In the genomic region with DNA sequence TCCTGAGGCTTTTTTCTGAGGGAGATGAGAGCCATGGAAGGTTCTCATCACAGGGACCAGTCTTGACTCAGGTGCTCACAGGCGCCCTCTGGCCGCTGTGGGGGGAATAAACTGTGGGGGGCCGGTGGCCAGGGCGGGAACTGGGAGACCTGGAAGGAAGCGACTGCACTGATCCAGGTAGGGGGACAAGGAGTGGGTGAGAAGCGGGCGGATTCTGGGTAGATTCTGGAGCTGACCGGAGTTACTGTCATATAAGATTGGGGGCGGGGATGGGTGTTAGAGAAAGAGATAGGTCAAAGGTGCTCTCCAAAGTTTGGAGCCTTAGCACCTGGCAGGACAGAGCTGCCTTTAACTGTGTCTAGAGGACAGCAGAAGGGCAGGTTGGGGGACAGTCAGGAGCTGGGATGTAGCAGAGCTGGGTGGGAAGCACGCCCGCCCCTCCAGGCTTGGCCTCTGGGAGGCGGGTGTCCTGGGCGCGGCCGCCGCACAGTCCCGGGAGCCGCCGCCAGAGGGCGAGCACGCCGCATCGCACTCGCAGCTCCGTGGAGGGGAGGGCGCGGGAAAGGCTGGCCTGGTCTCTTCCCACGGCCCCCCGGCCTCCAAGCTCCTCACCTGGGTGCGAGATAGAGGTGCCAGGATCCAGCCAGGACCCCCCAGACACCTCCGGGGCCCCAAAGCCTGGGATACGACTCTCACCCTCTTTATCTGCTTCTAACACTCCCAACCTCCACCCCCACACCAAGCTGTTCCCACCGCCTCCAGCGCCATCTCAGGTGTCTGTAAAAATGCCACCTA, we compare ENCODE assay signal across 1 cellular context.
TF ChIP-seq lines count a peak whose summit lies in the region.

No MANE protein-coding gene starts in this region.

TF ChIP-seq in H1, 55 proteins besides CTCF, POLR2A, EP300 and RAD21:
- TF ChIP-seq SUZ12 (IDR thresholded peaks at IDR 0.05; ENCODE audit: low read length): no peak
- TF ChIP-seq SP4 (IDR thresholded peaks at IDR 0.05; ENCODE audit: low read length): no peak
- TF ChIP-seq CHD2 (IDR thresholded peaks at IDR 0.05; ENCODE audit: low read length): no peak
- peak; percentile 63 for TF ChIP-seq TAF7 (optimal IDR thresholded peaks at IDR 0.05; ENCODE audit: borderline replicate concordance, low read depth, low read length)
- TF ChIP-seq POLR2AphosphoS5 (IDR thresholded peaks at IDR 0.05; ENCODE audit: low read depth, low read length): peak; percentile 49; the same call in 1 of the 2 replicates
- TF ChIP-seq BACH1 (IDR thresholded peaks at IDR 0.05; ENCODE audit: low read length): peak; percentile 50; the same call in 1 of the 2 replicates
- no peak for TF ChIP-seq EGR1 (IDR thresholded peaks at IDR 0.05; ENCODE audit: borderline replicate concordance, low read depth, low read length)
- no peak; the same call in 1 of the 2 replicates for TF ChIP-seq YY1 (IDR thresholded peaks at IDR 0.05; ENCODE audit: low read depth, low read length)
- TF ChIP-seq CEBPB (IDR thresholded peaks at IDR 0.05; ENCODE audit: low read depth, low read length): no peak
- TF ChIP-seq, protein P1, sequence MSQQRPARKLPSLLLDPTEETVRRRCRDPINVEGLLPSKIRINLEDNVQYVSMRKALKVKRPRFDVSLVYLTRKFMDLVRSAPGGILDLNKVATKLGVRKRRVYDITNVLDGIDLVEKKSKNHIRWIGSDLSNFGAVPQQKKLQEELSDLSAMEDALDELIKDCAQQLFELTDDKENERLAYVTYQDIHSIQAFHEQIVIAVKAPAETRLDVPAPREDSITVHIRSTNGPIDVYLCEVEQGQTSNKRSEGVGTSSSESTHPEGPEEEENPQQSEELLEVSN (IDR thresholded peaks at IDR 0.05): no peak
- TF ChIP-seq CHD1 (IDR thresholded peaks at IDR 0.05; ENCODE audit: low read depth, low read length): no peak
- TF ChIP-seq NANOG (IDR thresholded peaks at IDR 0.05; ENCODE audit: insufficient read depth, low read depth, low read length, poor library complexity, severe bottlenecking): peak; percentile 46
- 0 out of 2 replicates have a peak, but pooled peaks have one; percentile 32 for TF ChIP-seq PHF8 (conservative IDR thresholded peaks at IDR 0.05; ENCODE audit: low read depth, low read length)
- TF ChIP-seq POU5F1 (IDR thresholded peaks at IDR 0.05; ENCODE audit: low read depth, low read length): no peak
- TF ChIP-seq RNF2 (IDR thresholded peaks at IDR 0.05; ENCODE audit: borderline replicate concordance, low read depth, low read length, missing control alignments, poor library complexity, severe bottlenecking): no peak
- TF ChIP-seq ZNF274 (IDR thresholded peaks at IDR 0.05; ENCODE audit: borderline replicate concordance, extremely low read depth, low read length): no peak
- no peak for TF ChIP-seq SP2 (IDR thresholded peaks at IDR 0.05; ENCODE audit: low read length)
- no peak for TF ChIP-seq ASH2L (IDR thresholded peaks at IDR 0.05; ENCODE audit: low read length)
- TF ChIP-seq, protein P2, sequence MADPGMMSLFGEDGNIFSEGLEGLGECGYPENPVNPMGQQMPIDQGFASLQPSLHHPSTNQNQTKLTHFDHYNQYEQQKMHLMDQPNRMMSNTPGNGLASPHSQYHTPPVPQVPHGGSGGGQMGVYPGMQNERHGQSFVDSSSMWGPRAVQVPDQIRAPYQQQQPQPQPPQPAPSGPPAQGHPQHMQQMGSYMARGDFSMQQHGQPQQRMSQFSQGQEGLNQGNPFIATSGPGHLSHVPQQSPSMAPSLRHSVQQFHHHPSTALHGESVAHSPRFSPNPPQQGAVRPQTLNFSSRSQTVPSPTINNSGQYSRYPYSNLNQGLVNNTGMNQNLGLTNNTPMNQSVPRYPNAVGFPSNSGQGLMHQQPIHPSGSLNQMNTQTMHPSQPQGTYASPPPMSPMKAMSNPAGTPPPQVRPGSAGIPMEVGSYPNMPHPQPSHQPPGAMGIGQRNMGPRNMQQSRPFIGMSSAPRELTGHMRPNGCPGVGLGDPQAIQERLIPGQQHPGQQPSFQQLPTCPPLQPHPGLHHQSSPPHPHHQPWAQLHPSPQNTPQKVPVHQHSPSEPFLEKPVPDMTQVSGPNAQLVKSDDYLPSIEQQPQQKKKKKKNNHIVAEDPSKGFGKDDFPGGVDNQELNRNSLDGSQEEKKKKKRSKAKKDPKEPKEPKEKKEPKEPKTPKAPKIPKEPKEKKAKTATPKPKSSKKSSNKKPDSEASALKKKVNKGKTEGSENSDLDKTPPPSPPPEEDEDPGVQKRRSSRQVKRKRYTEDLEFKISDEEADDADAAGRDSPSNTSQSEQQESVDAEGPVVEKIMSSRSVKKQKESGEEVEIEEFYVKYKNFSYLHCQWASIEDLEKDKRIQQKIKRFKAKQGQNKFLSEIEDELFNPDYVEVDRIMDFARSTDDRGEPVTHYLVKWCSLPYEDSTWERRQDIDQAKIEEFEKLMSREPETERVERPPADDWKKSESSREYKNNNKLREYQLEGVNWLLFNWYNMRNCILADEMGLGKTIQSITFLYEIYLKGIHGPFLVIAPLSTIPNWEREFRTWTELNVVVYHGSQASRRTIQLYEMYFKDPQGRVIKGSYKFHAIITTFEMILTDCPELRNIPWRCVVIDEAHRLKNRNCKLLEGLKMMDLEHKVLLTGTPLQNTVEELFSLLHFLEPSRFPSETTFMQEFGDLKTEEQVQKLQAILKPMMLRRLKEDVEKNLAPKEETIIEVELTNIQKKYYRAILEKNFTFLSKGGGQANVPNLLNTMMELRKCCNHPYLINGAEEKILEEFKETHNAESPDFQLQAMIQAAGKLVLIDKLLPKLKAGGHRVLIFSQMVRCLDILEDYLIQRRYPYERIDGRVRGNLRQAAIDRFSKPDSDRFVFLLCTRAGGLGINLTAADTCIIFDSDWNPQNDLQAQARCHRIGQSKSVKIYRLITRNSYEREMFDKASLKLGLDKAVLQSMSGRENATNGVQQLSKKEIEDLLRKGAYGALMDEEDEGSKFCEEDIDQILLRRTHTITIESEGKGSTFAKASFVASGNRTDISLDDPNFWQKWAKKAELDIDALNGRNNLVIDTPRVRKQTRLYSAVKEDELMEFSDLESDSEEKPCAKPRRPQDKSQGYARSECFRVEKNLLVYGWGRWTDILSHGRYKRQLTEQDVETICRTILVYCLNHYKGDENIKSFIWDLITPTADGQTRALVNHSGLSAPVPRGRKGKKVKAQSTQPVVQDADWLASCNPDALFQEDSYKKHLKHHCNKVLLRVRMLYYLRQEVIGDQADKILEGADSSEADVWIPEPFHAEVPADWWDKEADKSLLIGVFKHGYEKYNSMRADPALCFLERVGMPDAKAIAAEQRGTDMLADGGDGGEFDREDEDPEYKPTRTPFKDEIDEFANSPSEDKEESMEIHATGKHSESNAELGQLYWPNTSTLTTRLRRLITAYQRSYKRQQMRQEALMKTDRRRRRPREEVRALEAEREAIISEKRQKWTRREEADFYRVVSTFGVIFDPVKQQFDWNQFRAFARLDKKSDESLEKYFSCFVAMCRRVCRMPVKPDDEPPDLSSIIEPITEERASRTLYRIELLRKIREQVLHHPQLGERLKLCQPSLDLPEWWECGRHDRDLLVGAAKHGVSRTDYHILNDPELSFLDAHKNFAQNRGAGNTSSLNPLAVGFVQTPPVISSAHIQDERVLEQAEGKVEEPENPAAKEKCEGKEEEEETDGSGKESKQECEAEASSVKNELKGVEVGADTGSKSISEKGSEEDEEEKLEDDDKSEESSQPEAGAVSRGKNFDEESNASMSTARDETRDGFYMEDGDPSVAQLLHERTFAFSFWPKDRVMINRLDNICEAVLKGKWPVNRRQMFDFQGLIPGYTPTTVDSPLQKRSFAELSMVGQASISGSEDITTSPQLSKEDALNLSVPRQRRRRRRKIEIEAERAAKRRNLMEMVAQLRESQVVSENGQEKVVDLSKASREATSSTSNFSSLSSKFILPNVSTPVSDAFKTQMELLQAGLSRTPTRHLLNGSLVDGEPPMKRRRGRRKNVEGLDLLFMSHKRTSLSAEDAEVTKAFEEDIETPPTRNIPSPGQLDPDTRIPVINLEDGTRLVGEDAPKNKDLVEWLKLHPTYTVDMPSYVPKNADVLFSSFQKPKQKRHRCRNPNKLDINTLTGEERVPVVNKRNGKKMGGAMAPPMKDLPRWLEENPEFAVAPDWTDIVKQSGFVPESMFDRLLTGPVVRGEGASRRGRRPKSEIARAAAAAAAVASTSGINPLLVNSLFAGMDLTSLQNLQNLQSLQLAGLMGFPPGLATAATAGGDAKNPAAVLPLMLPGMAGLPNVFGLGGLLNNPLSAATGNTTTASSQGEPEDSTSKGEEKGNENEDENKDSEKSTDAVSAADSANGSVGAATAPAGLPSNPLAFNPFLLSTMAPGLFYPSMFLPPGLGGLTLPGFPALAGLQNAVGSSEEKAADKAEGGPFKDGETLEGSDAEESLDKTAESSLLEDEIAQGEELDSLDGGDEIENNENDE (IDR thresholded peaks at IDR 0.05; ENCODE audit: insufficient replicate concordance, low read length): no peak
- no peak; the same call in 1 of the 2 replicates for TF ChIP-seq SP1 (IDR thresholded peaks at IDR 0.05; ENCODE audit: low read depth, low read length)
- no peak for TF ChIP-seq KDM1A (IDR thresholded peaks at IDR 0.05; ENCODE audit: borderline replicate concordance, low read length)
- TF ChIP-seq SAP30 (IDR thresholded peaks at IDR 0.05; ENCODE audit: insufficient read depth, insufficient replicate concordance, low read length): no peak
- TF ChIP-seq SIRT6 (IDR thresholded peaks at IDR 0.05; ENCODE audit: low read length): no peak
- no peak for TF ChIP-seq FOSL1 (IDR thresholded peaks at IDR 0.05; ENCODE audit: insufficient read depth, low read depth, low read length)
- TF ChIP-seq, protein P3, sequence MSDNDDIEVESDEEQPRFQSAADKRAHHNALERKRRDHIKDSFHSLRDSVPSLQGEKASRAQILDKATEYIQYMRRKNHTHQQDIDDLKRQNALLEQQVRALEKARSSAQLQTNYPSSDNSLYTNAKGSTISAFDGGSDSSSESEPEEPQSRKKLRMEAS (IDR thresholded peaks at IDR 0.05): peak; percentile 44; the same call in 1 of the 2 replicates
- TF ChIP-seq GTF2F1 (IDR thresholded peaks at IDR 0.05; ENCODE audit: borderline replicate concordance, low read depth, low read length): no peak
- no peak for TF ChIP-seq BRCA1 (IDR thresholded peaks at IDR 0.05; ENCODE audit: low read depth, low read length)
- no peak for TF ChIP-seq RFX5 (IDR thresholded peaks at IDR 0.05; ENCODE audit: borderline replicate concordance, low read depth, low read length)
- TF ChIP-seq TBP (IDR thresholded peaks at IDR 0.05; ENCODE audit: low read depth, low read length): no peak
- peak; percentile 63 for TF ChIP-seq CREB1 (IDR thresholded peaks at IDR 0.05)
- TF ChIP-seq, protein P4, sequence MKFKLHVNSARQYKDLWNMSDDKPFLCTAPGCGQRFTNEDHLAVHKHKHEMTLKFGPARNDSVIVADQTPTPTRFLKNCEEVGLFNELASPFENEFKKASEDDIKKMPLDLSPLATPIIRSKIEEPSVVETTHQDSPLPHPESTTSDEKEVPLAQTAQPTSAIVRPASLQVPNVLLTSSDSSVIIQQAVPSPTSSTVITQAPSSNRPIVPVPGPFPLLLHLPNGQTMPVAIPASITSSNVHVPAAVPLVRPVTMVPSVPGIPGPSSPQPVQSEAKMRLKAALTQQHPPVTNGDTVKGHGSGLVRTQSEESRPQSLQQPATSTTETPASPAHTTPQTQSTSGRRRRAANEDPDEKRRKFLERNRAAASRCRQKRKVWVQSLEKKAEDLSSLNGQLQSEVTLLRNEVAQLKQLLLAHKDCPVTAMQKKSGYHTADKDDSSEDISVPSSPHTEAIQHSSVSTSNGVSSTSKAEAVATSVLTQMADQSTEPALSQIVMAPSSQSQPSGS (IDR thresholded peaks at IDR 0.05; ENCODE audit: low read length): no peak
- no peak for TF ChIP-seq CBX8 (IDR thresholded peaks at IDR 0.05; ENCODE audit: borderline replicate concordance, low read depth, low read length)
- TF ChIP-seq RXRA (IDR thresholded peaks at IDR 0.05; ENCODE audit: insufficient read depth, low read depth, low read length): no peak
- TF ChIP-seq SIX5 (IDR thresholded peaks at IDR 0.05; ENCODE audit: low read depth, low read length): no peak
- TF ChIP-seq KDM4A (IDR thresholded peaks at IDR 0.05; ENCODE audit: low read depth, low read length, severe bottlenecking): peak; percentile 28
- peak; percentile 54 for TF ChIP-seq CTBP2 (IDR thresholded peaks at IDR 0.05; ENCODE audit: borderline replicate concordance, insufficient read depth, insufficient read length, low read length)
- TF ChIP-seq BCL11A (IDR thresholded peaks at IDR 0.05; ENCODE audit: low read depth in 2 of 2, low read length in 2 of 2): no peak
- TF ChIP-seq, protein P5, sequence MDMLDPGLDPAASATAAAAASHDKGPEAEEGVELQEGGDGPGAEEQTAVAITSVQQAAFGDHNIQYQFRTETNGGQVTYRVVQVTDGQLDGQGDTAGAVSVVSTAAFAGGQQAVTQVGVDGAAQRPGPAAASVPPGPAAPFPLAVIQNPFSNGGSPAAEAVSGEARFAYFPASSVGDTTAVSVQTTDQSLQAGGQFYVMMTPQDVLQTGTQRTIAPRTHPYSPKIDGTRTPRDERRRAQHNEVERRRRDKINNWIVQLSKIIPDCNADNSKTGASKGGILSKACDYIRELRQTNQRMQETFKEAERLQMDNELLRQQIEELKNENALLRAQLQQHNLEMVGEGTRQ (IDR thresholded peaks at IDR 0.05; ENCODE audit: low read length): no peak
- no peak for TF ChIP-seq HDAC6 (IDR thresholded peaks at IDR 0.05; ENCODE audit: low read depth, low read length)
- TF ChIP-seq TEAD4 (IDR thresholded peaks at IDR 0.05; ENCODE audit: low read depth, low read length): no peak
- no peak for TF ChIP-seq GABPA (IDR thresholded peaks at IDR 0.05; ENCODE audit: borderline replicate concordance, insufficient read depth, low read length)
- TF ChIP-seq EZH2 (IDR thresholded peaks at IDR 0.05; ENCODE audit: low read depth, low read length, severe bottlenecking): no peak
- 0 out of 2 replicates have a peak, but pooled peaks have one; percentile 34 for TF ChIP-seq TCF12 (IDR thresholded peaks at IDR 0.05; ENCODE audit: low read depth, low read length)
- TF ChIP-seq JUN (IDR thresholded peaks at IDR 0.05; ENCODE audit: low read depth, low read length): no peak
- TF ChIP-seq RBBP5 (IDR thresholded peaks at IDR 0.05; ENCODE audit: borderline replicate concordance, low read depth, low read length): no peak
- TF ChIP-seq SRF (IDR thresholded peaks at IDR 0.05; ENCODE audit: low read depth, low read length): 0 out of 2 replicates have a peak, but pooled peaks have one; percentile 8
- TF ChIP-seq HDAC2 (IDR thresholded peaks at IDR 0.05; ENCODE audit: borderline replicate concordance in 1 of 2, low read depth in 2 of 2, low read length in 2 of 2): peak; percentile 21 to 65; a peak in 2 of 4 replicates
- no peak for TF ChIP-seq CBX5 (IDR thresholded peaks at IDR 0.05; ENCODE audit: low read depth, low read length)
- no peak for TF ChIP-seq MAFK (IDR thresholded peaks at IDR 0.05; ENCODE audit: low read depth, low read length)
- TF ChIP-seq, protein P6, sequence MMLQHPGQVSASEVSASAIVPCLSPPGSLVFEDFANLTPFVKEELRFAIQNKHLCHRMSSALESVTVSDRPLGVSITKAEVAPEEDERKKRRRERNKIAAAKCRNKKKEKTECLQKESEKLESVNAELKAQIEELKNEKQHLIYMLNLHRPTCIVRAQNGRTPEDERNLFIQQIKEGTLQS (IDR thresholded peaks at IDR 0.05; ENCODE audit: insufficient read depth, low read depth, low read length): 0 out of 2 replicates have a peak, but pooled peaks have one; percentile 38
- TF ChIP-seq NRF1 (IDR thresholded peaks at IDR 0.05; ENCODE audit: low read depth, low read length): no peak
- 0 out of 2 replicates have a peak, but pooled peaks have one; percentile 20 for TF ChIP-seq TAF1 (IDR thresholded peaks at IDR 0.05; ENCODE audit: low read depth, low read length)
- TF ChIP-seq KDM5A (IDR thresholded peaks at IDR 0.05; ENCODE audit: low read length): no peak
- no peak for TF ChIP-seq SIN3A (conservative IDR thresholded peaks at IDR 0.05 in 1 of 2, IDR thresholded peaks at IDR 0.05 in 1 of 2; ENCODE audit: low read depth in 1 of 2, low read length in 2 of 2)
- no peak for TF ChIP-seq JUND (IDR thresholded peaks at IDR 0.05; ENCODE audit: low read length)
